In genomic region chr2:234787114-234787513, GRCh38 we compare ENCODE assay signal across 27 cellular contexts.
"Had no signal": no experiment of that assay in that cellular context is flagged by ENCODE, and none has a peak within 500 bp of the region (broad histone marks: within the 10 kb centered on the region; RNA-seq: fewer than 3 reads in every experiment).

No MANE protein-coding gene starts in this region.

- H3K4me3 ChIP-seq: stomach, suprapubic skin, testis, thoracic aorta, thyroid gland, tibial artery, tibial nerve, transverse colon, upper lobe of left lung, upper lobe of right lung, uterus, vagina had no signal

- H3K36me3 ChIP-seq: stomach, suprapubic skin, thoracic aorta, thyroid gland, tibial artery, tibial nerve, transverse colon, upper lobe of left lung, upper lobe of right lung, uterus, vagina had no signal

- H3K9me3 ChIP-seq: testis, thyroid gland, upper lobe of right lung had no signal

- FAIRE-seq: urothelium cell line had no signal

- H3K4me1 ChIP-seq: stomach, suprapubic skin, testis, thyroid gland, tibial artery, tibial nerve, transverse colon, upper lobe of left lung, upper lobe of right lung, uterus, vagina had no signal

- DNase-seq: stimulated activated CD4-positive, alpha-beta T cell treated with anti-CD3 and anti-CD28 coated beads, Interleukin-2, amount 100 ng/mL, for 48 hours; stimulated activated CD4-positive, alpha-beta T cell treated with anti-CD3 and anti-CD28 coated beads, Interleukin-4, amount 100 ng/mL, for 1 hour; stimulated activated CD4-positive, alpha-beta T cell treated with anti-CD3 and anti-CD28 coated beads, Interleukin-4, amount 100 ng/mL, for 24 hours; stimulated activated CD4-positive, alpha-beta T cell treated with anti-CD3 and anti-CD28 coated beads, Interleukin-4, amount 100 ng/mL, for 4 hours; stimulated activated CD8-positive, alpha-beta memory T cell treated with anti-CD3 and anti-CD28 coated beads, Interleukin-4, amount 100 ng/mL, for 48 hours; stimulated activated naive B cell treated with anti-CD40 and anti-IgM and Interleukin-4, amounts not matched to agents 10 μg/mL and 1 μg/mL and 100 μg/mL, for 72 hours; stimulated activated naive CD4-positive, alpha-beta T cell; stimulated activated naive CD4-positive, alpha-beta T cell treated with Interleukin-2 at 50 U/mL for 16 hours; stimulated activated naive CD8-positive, alpha-beta T cell treated with anti-CD3 and anti-CD28 coated beads, Interleukin-15, amount 100 ng/mL, for 72 hours; stimulated activated naive CD8-positive, alpha-beta T cell treated with anti-CD3 and anti-CD28 coated beads, Interleukin-15, Interleukin-2, amounts not matched to agents 100 U/mL and 50 U/mL, for 24 hours; stomach; substantia nigra; testis; thyroid gland; tibial artery; transverse colon; trophoblast cell; upper lobe of left lung; upper lobe of right lung; uterus had no signal

- H3K27me3 ChIP-seq: suprapubic skin, testis, thyroid gland, tibial nerve, transverse colon, upper lobe of left lung, upper lobe of right lung, uterus, vagina had no signal

- H3K27ac ChIP-seq: stomach, suprapubic skin, testis, thoracic aorta, thyroid gland, tibial artery, tibial nerve, transverse colon, upper lobe of left lung, upper lobe of right lung, uterus, vagina had no signal

- ATAC-seq: stimulated activated effector memory CD8-positive, alpha-beta T cell treated with anti-CD3 and anti-CD28 coated beads, Interleukin-12 subunit alpha, Interleukin-12 subunit beta, amount 100 ng/mL, for 72 hours; stimulated activated memory B cell treated with anti-CD40 and anti-IgM and Interleukin-4, amounts not matched to agents 10 μg/mL and 1 μg/mL and 100 μg/mL, for 72 hours; stimulated activated naive B cell treated with anti-CD40 and anti-IgM and Interleukin-4, amounts not matched to agents 10 μg/mL and 1 μg/mL and 100 μg/mL, for 72 hours; stimulated activated naive CD8-positive, alpha-beta T cell treated with anti-CD3 and anti-CD28 coated beads, Interleukin-15, amount 100 ng/mL, for 72 hours; stimulated activated naive CD8-positive, alpha-beta T cell treated with anti-CD3 and anti-CD28 coated beads, Interleukin-15, Interleukin-2, amounts not matched to agents 100 U/mL and 50 U/mL, for 24 hours; upper lobe of right lung had no signal
